ENCODE assay signal across 2 cellular contexts in the genomic region with DNA sequence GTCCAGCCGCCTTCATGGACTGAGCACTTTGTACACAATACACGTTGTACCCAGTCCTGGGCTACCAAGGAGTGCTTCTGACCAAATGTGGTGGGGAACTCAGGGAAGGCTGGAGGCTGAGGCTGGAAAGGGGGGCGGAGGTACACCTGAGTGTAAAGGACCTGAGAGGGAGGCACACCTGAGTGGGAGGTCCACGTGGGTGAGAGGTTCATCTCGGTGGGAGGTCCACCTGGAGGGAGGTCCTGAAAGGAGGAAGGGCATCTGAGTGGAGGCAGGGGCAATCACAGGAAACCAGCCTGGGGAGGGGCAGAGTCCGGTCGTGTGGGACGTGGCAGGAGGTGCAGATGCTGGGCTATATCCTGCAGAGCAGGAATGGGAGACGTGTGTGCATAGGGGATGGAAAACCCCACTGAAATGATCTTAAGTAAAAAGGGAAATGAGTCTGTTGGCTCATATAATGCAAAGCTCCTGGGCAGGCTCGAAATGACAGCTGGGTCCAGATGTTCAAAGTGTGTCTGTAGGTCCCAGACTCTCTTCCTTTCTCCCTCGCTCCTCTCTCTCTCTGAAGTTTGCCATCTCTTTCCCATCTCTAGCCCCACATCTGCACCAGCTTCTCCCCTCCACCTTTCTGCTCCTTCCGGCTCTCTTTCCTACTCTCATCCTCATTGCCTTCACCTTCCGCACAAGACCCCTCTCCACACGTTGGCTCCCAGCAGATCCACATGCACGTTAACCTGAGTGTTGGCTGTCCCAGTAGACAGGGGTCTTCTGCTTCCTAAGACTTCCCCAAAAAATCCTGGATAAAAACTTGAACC.
TF ChIP-seq lines count a peak whose summit lies in the region.

No MANE protein-coding gene starts in this region.

TF ChIP-seq in SK-N-SH, 30 proteins besides CTCF, POLR2A, EP300 and RAD21 (continued from another document):
- TF ChIP-seq, protein P1, sequence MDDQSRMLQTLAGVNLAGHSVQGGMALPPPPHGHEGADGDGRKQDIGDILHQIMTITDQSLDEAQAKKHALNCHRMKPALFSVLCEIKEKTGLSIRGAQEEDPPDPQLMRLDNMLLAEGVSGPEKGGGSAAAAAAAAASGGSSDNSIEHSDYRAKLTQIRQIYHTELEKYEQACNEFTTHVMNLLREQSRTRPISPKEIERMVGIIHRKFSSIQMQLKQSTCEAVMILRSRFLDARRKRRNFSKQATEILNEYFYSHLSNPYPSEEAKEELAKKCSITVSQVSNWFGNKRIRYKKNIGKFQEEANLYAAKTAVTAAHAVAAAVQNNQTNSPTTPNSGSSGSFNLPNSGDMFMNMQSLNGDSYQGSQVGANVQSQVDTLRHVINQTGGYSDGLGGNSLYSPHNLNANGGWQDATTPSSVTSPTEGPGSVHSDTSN (IDR thresholded peaks at IDR 0.05): no peak
- TF ChIP-seq GATA2 (CRISPR knock-in tag; IDR thresholded peaks at IDR 0.05): no peak
- TF ChIP-seq RCOR1 (IDR thresholded peaks at IDR 0.05; ENCODE audit: low read length): no peak
- no peak for TF ChIP-seq ELF1 (IDR thresholded peaks at IDR 0.05)
- TF ChIP-seq TAF1 (IDR thresholded peaks at IDR 0.05; ENCODE audit: borderline replicate concordance, low read depth, low read length): no peak
- TF ChIP-seq NFIC (IDR thresholded peaks at IDR 0.05; ENCODE audit: borderline replicate concordance): no peak
- TF ChIP-seq TCF12 (IDR thresholded peaks at IDR 0.05): no peak
- no peak for TF ChIP-seq GABPA (IDR thresholded peaks at IDR 0.05; ENCODE audit: low read depth)
- TF ChIP-seq POLR2AphosphoS5 (IDR thresholded peaks at IDR 0.05; ENCODE audit: low read depth, low read length): no peak
- TF ChIP-seq USF1 (IDR thresholded peaks at IDR 0.05; ENCODE audit: borderline replicate concordance, low read depth): no peak
- no peak for TF ChIP-seq SIN3A (IDR thresholded peaks at IDR 0.05; ENCODE audit: borderline replicate concordance, low read depth, low read length)
- TF ChIP-seq TEAD4 (IDR thresholded peaks at IDR 0.05; ENCODE audit: borderline replicate concordance, insufficient read depth): no peak

TF ChIP-seq in SK-N-SH treated with all-trans-retinoic acid at 6 μM for 48 hours, 23 proteins besides CTCF, POLR2A, EP300 and RAD21:
- TF ChIP-seq, protein P2, sequence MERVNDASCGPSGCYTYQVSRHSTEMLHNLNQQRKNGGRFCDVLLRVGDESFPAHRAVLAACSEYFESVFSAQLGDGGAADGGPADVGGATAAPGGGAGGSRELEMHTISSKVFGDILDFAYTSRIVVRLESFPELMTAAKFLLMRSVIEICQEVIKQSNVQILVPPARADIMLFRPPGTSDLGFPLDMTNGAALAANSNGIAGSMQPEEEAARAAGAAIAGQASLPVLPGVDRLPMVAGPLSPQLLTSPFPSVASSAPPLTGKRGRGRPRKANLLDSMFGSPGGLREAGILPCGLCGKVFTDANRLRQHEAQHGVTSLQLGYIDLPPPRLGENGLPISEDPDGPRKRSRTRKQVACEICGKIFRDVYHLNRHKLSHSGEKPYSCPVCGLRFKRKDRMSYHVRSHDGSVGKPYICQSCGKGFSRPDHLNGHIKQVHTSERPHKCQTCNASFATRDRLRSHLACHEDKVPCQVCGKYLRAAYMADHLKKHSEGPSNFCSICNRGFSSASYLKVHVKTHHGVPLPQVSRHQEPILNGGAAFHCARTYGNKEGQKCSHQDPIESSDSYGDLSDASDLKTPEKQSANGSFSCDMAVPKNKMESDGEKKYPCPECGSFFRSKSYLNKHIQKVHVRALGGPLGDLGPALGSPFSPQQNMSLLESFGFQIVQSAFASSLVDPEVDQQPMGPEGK (CRISPR knock-in tag; IDR thresholded peaks at IDR 0.05; ENCODE audit: borderline replicate concordance): no peak
- TF ChIP-seq, protein P3, sequence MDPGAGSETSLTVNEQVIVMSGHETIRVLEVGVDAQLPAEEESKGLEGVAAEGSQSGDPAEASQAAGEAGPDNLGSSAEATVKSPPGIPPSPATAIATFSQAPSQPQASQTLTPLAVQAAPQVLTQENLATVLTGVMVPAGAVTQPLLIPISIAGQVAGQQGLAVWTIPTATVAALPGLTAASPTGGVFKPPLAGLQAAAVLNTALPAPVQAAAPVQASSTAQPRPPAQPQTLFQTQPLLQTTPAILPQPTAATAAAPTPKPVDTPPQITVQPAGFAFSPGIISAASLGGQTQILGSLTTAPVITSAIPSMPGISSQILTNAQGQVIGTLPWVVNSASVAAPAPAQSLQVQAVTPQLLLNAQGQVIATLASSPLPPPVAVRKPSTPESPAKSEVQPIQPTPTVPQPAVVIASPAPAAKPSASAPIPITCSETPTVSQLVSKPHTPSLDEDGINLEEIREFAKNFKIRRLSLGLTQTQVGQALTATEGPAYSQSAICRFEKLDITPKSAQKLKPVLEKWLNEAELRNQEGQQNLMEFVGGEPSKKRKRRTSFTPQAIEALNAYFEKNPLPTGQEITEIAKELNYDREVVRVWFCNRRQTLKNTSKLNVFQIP (CRISPR knock-in tag; IDR thresholded peaks at IDR 0.05; ENCODE audit: borderline replicate concordance, low read depth): no peak
- TF ChIP-seq, protein P4, sequence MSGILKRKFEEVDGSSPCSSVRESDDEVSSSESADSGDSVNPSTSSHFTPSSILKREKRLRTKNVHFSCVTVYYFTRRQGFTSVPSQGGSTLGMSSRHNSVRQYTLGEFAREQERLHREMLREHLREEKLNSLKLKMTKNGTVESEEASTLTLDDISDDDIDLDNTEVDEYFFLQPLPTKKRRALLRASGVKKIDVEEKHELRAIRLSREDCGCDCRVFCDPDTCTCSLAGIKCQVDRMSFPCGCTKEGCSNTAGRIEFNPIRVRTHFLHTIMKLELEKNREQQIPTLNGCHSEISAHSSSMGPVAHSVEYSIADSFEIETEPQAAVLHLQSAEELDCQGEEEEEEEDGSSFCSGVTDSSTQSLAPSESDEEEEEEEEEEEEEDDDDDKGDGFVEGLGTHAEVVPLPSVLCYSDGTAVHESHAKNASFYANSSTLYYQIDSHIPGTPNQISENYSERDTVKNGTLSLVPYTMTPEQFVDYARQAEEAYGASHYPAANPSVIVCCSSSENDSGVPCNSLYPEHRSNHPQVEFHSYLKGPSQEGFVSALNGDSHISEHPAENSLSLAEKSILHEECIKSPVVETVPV (CRISPR knock-in tag; IDR thresholded peaks at IDR 0.05): no peak
- TF ChIP-seq OSR1 (CRISPR knock-in tag; IDR thresholded peaks at IDR 0.05) (no peak), RARB (CRISPR knock-in tag; IDR thresholded peaks at IDR 0.05) (no peak)
TF ChIP-seq in SK-N-SH treated with all-trans-retinoic acid at 6 μM for 48 hours: peak in this region for 0.
